21 cellular contexts compared by ENCODE assay signal in the genomic region with DNA sequence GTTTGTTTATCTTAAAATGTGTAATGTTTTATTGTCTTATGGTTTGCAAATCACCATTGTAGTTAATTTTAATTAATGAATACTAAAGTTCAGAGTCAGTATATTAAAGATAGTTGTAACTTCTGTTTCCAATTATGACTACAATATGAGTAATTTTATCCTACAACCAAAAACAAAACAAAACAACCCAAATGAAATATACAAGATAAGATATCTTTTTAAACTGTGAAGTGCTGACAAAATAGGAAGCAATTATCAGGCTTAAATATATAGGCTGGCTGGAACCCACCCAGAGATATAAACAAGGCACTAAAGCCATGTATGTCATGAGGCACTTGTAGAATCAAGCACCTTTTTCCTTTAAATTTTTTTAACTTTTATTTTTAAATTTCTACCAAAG.
"Had no signal": no experiment of that assay in that cellular context is flagged by ENCODE, and none has a peak within 500 bp of the region (broad histone marks: within the 10 kb centered on the region; RNA-seq: fewer than 3 reads in every experiment).

No MANE protein-coding gene starts in this region.

- H3K27me3 Mint-ChIP-seq: activated B cell treated with CpG ODN at 0.5 μM for 24 hours; activated CD4-positive, alpha-beta T cell treated with anti-CD3 and anti-CD28 coated beads for 36 hours; activated naive CD8-positive, alpha-beta T cell treated with anti-CD3 and anti-CD28 coated beads, Interleukin-2, amount 10 ng/mL, durations not matched to agents 7 days and 5 days; memory B cell; stimulated activated naive B cell treated with anti-CD40 and anti-IgM and Interleukin-4, amounts not matched to agents 10 μg/mL and 1 μg/mL and 100 μg/mL, for 72 hours had no signal

- H3K4me3 Mint-ChIP-seq: activated B cell treated with CpG ODN at 0.5 μM for 24 hours; activated CD4-positive, alpha-beta T cell treated with anti-CD3 and anti-CD28 coated beads for 36 hours; activated naive CD8-positive, alpha-beta T cell treated with anti-CD3 and anti-CD28 coated beads, Interleukin-2, amount 10 ng/mL, durations not matched to agents 7 days and 5 days; activated T-cell treated with anti-CD3 and anti-CD28 coated beads, Interleukin-2, amount 50 U/mL, for 4 hours; memory B cell; stimulated activated naive B cell treated with anti-CD40 and anti-IgM and Interleukin-4, amounts not matched to agents 10 μg/mL and 1 μg/mL and 100 μg/mL, for 72 hours had no signal

- H3K27ac ChIP-seq: gastroesophageal sphincter, sigmoid colon, transverse colon had no signal

- H3K27me3 ChIP-seq: gastroesophageal sphincter, sigmoid colon, transverse colon had no signal

- H3K4me1 ChIP-seq: gastroesophageal sphincter, sigmoid colon had no signal

- H3K27ac Mint-ChIP-seq: activated B cell treated with CpG ODN at 0.5 μM for 24 hours; activated CD4-positive, alpha-beta T cell treated with anti-CD3 and anti-CD28 coated beads for 36 hours; activated naive CD8-positive, alpha-beta T cell treated with anti-CD3 and anti-CD28 coated beads, Interleukin-2, amount 10 ng/mL, durations not matched to agents 7 days and 5 days; activated T-helper 2 cell treated with anti-CD3 and anti-CD28 coated beads, Interferon-gamma antibody, Interleukin-2, Interleukin-4, amounts not matched to agents 10 μg/mL and 5 μg/mL and 100 μg/mL, durations not matched to agents 14 hours and 24 hours and 36 hours; memory B cell had no signal

- ATAC-seq: activated CD4-positive, alpha-beta T cell treated with anti-CD3 and anti-CD28 coated beads for 36 hours; activated T-cell treated with anti-CD3 and anti-CD28 coated beads, Interleukin-2, amount 50 U/mL, for 4 hours; gastroesophageal sphincter; mucosa of descending colon; stimulated activated naive B cell treated with anti-CD40 and anti-IgM and Interleukin-4, amounts not matched to agents 10 μg/mL and 1 μg/mL and 100 μg/mL, for 72 hours had no signal

- H3K4me1 Mint-ChIP-seq: activated B cell treated with CpG ODN at 0.5 μM for 24 hours, memory B cell had no signal

- H3K4me3 ChIP-seq: gastroesophageal sphincter, mucosa of descending colon, sigmoid colon, smooth muscle cell, transverse colon had no signal

- H3K4me2 ChIP-seq: smooth muscle cell had no signal

- H3K9me3 Mint-ChIP-seq: activated B cell treated with CpG ODN at 0.5 μM for 24 hours; activated naive CD8-positive, alpha-beta T cell treated with anti-CD3 and anti-CD28 coated beads, Interleukin-2, amount 10 ng/mL, durations not matched to agents 7 days and 5 days; activated T-cell treated with anti-CD3 and anti-CD28 coated beads, Interleukin-2, amount 50 U/mL, for 4 hours; activated T-helper 2 cell treated with anti-CD3 and anti-CD28 coated beads, Interferon-gamma antibody, Interleukin-2, Interleukin-4, amounts not matched to agents 10 μg/mL and 5 μg/mL and 100 μg/mL, durations not matched to agents 14 hours and 24 hours and 36 hours; memory B cell; stimulated activated naive B cell treated with anti-CD40 and anti-IgM and Interleukin-4, amounts not matched to agents 10 μg/mL and 1 μg/mL and 100 μg/mL, for 72 hours had no signal

- H3K9me3 ChIP-seq: gastroesophageal sphincter, mucosa of descending colon, sigmoid colon, transverse colon had no signal

- DNase-seq: activated B cell treated with CpG ODN at 0.5 μM for 24 hours; activated CD4-positive, alpha-beta T cell treated with anti-CD3 and anti-CD28 coated beads for 36 hours; activated CD4-positive, alpha-beta T cell treated with anti-CD3 and anti-CD28 coated beads, Interleukin-2, amount 50 U/mL, for 4 hours; activated CD8-positive, alpha-beta memory T cell treated with anti-CD3 and anti-CD28 coated beads for 24 hours; activated CD8-positive, alpha-beta memory T cell treated with anti-CD3 and anti-CD28 coated beads, Interleukin-2, amount 50 U/mL, for 4 hours; activated naive CD4-positive, alpha-beta T cell; activated naive CD8-positive, alpha-beta T cell treated with anti-CD3 and anti-CD28 coated beads, Interleukin-2, amount 10 ng/mL, durations not matched to agents 7 days and 5 days; activated T-cell treated with anti-CD3 and anti-CD28 coated beads, Interleukin-2, amount 50 U/mL, for 4 hours; cortex of kidney; head of caudate nucleus; hypothalamus; mucosa of descending colon; sigmoid colon; stimulated activated CD4-positive, alpha-beta T cell treated with anti-CD3 and anti-CD28 coated beads, Interleukin-15, amount 100 ng/mL, for 24 hours; stimulated activated naive B cell treated with anti-CD40 and anti-IgM and Interleukin-4, amounts not matched to agents 10 μg/mL and 1 μg/mL and 100 μg/mL, for 72 hours; T-helper 1 cell; transverse colon had no signal
